ENCODE assay signal across 8 cellular contexts in the genomic region with DNA sequence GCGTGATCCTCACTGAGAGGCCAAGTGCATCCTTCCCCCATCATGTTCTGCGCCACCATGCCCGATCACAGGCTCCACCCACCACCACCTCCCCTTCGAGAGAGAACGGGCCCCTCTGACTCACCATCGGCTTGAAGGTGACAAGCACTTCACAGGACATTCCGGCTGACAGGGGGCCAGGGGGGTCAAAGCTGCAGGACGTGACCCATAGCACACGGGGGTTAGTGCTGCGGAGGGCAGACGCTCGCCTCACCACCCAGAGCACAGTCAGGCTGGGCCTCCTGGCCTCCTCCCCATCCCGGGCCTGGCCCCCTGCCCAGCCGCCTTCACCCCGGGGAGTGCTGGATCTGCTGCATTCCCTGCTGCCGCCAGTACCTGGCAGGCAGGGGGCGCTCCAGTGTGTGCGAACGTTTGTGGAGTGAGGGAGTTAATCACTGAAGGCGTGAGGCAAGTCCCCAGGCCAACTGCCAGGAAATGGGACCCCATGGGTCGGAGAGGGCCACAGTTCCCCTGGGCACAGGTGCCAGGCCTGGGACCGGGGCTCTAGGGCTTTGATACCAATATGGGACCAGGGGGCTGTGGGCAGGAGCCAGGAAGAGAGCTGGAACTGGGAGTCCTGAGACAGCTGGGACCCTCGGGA. TPM values are rescaled to one million over a fixed set of nuclear protein-coding genes. Genes with fewer than 3 reads are reported as not detected.
A peak's percentile ranks its signal among the peaks of the same experiment; 100 is the strongest.
DNase-seq lines count a peak whose midpoint lies in the region; ATAC-seq, FAIRE-seq and TF ChIP-seq lines count a peak whose summit lies in the region.

No MANE protein-coding gene starts in this region.

- TF ChIP-seq CTCF in lower lobe of right lung (IDR thresholded peaks at IDR 0.05), result peak; percentile 87

- intact Hi-C loops in lower lobe of right lung (cut with DNase I), result no loop called here

- peaks cover 12% of the 10 kb centered on the region for H3K4me1 ChIP-seq in lower lobe of right lung

- DNase-seq in AG08395 (ENCODE audit: low spot score) (peak; percentile 86), GM19239 (ENCODE audit: insufficient read length, low spot score) (peak; percentile 85), NCI-H526 (lab: John Stamatoyannopoulos, UW) (peak; percentile 58 to 89), lower lobe of right lung (peak; percentile 90), cortex of kidney (lab: John Stamatoyannopoulos, UW) (no peak)
- peak; percentile 85 to 88 for DNase-seq in activated CD4-positive, alpha-beta T cell treated with anti-CD3 and anti-CD28 coated beads, Interleukin-2, amount 50 U/mL, for 48 hours
- DNase-seq in effector CD4-positive, alpha-beta T cell, result peak; percentile 36
- DNase-seq in stimulated activated CD8-positive, alpha-beta memory T cell treated with anti-CD3 and anti-CD28 coated beads, Interleukin-12 subunit alpha, Interleukin-12 subunit beta, amount 100 ng/mL, for 4 hours (ENCODE audit: low read depth), result peak; percentile 42

- H3K27ac ChIP-seq in lower lobe of right lung, result no peak overlapping the region

- H3K36me3 ChIP-seq in lower lobe of right lung, result no peaks in the 10 kb centered on the region

- ATAC-seq in lower lobe of right lung, result peak; percentile 85 to 90

- no peaks in the 10 kb centered on the region for H3K9me3 ChIP-seq in lower lobe of right lung

- no peak for FAIRE-seq in GM19239 (lab: Jason Lieb, UNC)

- H3K4me3 ChIP-seq in lower lobe of right lung, result no peak overlapping the region

- peaks cover 50% of the 10 kb centered on the region for H3K27me3 ChIP-seq in lower lobe of right lung (ENCODE audit: low read depth)

RNA-seq across cellular contexts. Expression of a gene that starts 40.9 kb away (rescaled TPM):
- total RNA-seq in lower lobe of right lung, result 1.4 TPM

RNA-seq across cellular contexts. Expression of a gene that starts 43.6 kb away (rescaled TPM):
- 6.6 TPM for total RNA-seq in lower lobe of right lung

RNA-seq across cellular contexts. Expression of a gene that starts 44.9 kb away (rescaled TPM):
- not detected for total RNA-seq in lower lobe of right lung

RNA-seq across cellular contexts. Expression of a gene that starts 59.2 kb away (rescaled TPM):
- total RNA-seq in lower lobe of right lung, result 2.7 TPM
